In genomic region chr20:53919886-53920285, GRCh38 we compare ENCODE assay signal across 20 cellular contexts.
A peak's percentile ranks its signal among the peaks of the same experiment; 100 is the strongest.
DNase-seq lines count a peak whose midpoint lies in the region; ATAC-seq, FAIRE-seq and TF ChIP-seq lines count a peak whose summit lies in the region.
"Had no signal": no experiment of that assay in that cellular context is flagged by ENCODE, and none has a peak within 500 bp of the region (broad histone marks: within the 10 kb centered on the region; RNA-seq: fewer than 3 reads in every experiment).

No MANE protein-coding gene starts in this region.

- H3K36me3 ChIP-seq in K562 (ENCODE audit: control insufficient read depth, insufficient read depth, low read length) = no peaks in the 10 kb centered on the region
- no peaks in the 10 kb centered on the region for H3K36me3 ChIP-seq in neuronal stem cell (replicated peaks in 1 of 2; ENCODE audit: control insufficient read depth in 2 of 2, insufficient read depth in 2 of 2, low read length in 2 of 2)
- no peaks in the 10 kb centered on the region for H3K36me3 ChIP-seq in Karpas-422 (ENCODE audit: insufficient read depth, low read length)
- H3K36me3 ChIP-seq: MG63, Peyer's patch had no signal

- peak overlapping the region in 2 of 3 donors; percentile 34 to 79 for H3K27ac Mint-ChIP-seq in IgD-negative memory B cell
- H3K27ac Mint-ChIP-seq: CD8-positive, alpha-beta T cell had no signal

- BruUV-seq in K562 (replicated peaks; lab: Mats Ljungman, UMichigan) = no TSS peak

- no peak overlapping the region for H2BK15ac ChIP-seq in neuronal stem cell (ENCODE audit: low read length)

- TF ChIP-seq EP300 in K562 (IDR thresholded peaks at IDR 0.05; ENCODE audit: low read length) = no peak

- no peak overlapping the region for H3K4me2 ChIP-seq in K562 (ENCODE audit: insufficient read depth, low read length)
- H3K4me2 ChIP-seq in neuronal stem cell (ENCODE audit: insufficient read depth, low read length, poor library complexity, severe bottlenecking) = no peak overlapping the region
- H3K4me2 ChIP-seq in Karpas-422 (ENCODE audit: low read depth, low read length, poor library complexity, severe bottlenecking) = no peak overlapping the region
- H3K4me2 ChIP-seq: KMS-11 had no signal

- H3K79me1 ChIP-seq in neuronal stem cell (ENCODE audit: low read depth, low read length) = no peaks in the 10 kb centered on the region

- no peak for TF ChIP-seq CTCF in K562 (IDR thresholded peaks at IDR 0.05 in 2 of 3, conservative IDR thresholded peaks at IDR 0.05 in 1 of 3; ENCODE audit: insufficient read depth in 2 of 3, low read depth in 1 of 3, low read length in 3 of 3)

- H3K4ac ChIP-seq in neuronal stem cell (ENCODE audit: low read length) = no peak overlapping the region

- no peaks in the 10 kb centered on the region for H3K9me1 ChIP-seq in K562 (ENCODE audit: control insufficient read depth, insufficient read depth, low read length)

- H3K23ac ChIP-seq in neuronal stem cell (ENCODE audit: low read depth, low read length, poor library complexity) = no peak overlapping the region

- no peak for DNase-seq in K562 (ENCODE audit: extremely low read depth in 1 of 4, low spot score in 3 of 4)
- DNase-seq in neuronal stem cell (ENCODE audit: low spot score) = no peak
- DNase-seq in Karpas-422 = no peak
- DNase-seq: AML-193; CD8-positive, alpha-beta T cell; HCEC 1CT; MG63; NCI-H1092 treated with DMSO at 0.1 percent for 48 hours; NCI-H187; NCI-H748 treated with DMSO at 0.1 percent for 48 hours; Right ventricle myocardium superior had no signal

- H3K79me2 ChIP-seq in K562 (ENCODE audit: control insufficient read depth, insufficient read depth, low read length) = no peaks in the 10 kb centered on the region
- H3K79me2 ChIP-seq in Karpas-422 (ENCODE audit: low read length) = no peaks in the 10 kb centered on the region

- 86% methylated on average over 10 of the region's 10 CpGs for WGBS in K562 (ENCODE audit: insufficient coverage, low coverage, missing lambda C conversion rate)
- WGBS in neuronal stem cell (ENCODE audit: extremely low coverage in 2 of 2, insufficient read length in 2 of 2, insufficient replicate concordance in 1 of 2), 2 donors = no CpG with 5 or more reads among the region's 10 CpGs

- H4K91ac ChIP-seq in neuronal stem cell (ENCODE audit: low read depth, low read length, poor library complexity) = no peak overlapping the region

- no peak overlapping the region for H3K14ac ChIP-seq in neuronal stem cell (ENCODE audit: low read length)

- no peaks in the 10 kb centered on the region for H3K9me3 ChIP-seq in K562 (replicated peaks; ENCODE audit: control insufficient read depth, insufficient read depth, low read depth, low read length)
- peaks cover 0 to 2% of the 10 kb centered on the region in 2 donors for H3K9me3 ChIP-seq in neuronal stem cell (replicated peaks in 1 of 2; ENCODE audit: control insufficient read depth in 2 of 2, insufficient read depth in 1 of 2, low read depth in 1 of 2, low read length in 2 of 2)
- H3K9me3 ChIP-seq in Karpas-422 (ENCODE audit: low read length) = no peaks in the 10 kb centered on the region
- H3K9me3 ChIP-seq: MG63, Peyer's patch had no signal

- H4K20me1 ChIP-seq in K562 (replicated peaks; ENCODE audit: control insufficient read depth, insufficient read depth, low read length) = no peaks in the 10 kb centered on the region
- H4K20me1 ChIP-seq in Karpas-422 (ENCODE audit: insufficient read depth, low read depth, low read length) = no peaks in the 10 kb centered on the region

- H3K4me1 Mint-ChIP-seq in IgD-negative memory B cell = peaks cover 39 to 51% (median 50%) of the 10 kb centered on the region in 3 donors

- H3K9me3 Mint-ChIP-seq in IgD-negative memory B cell = no peaks in the 10 kb centered on the region
- H3K9me3 Mint-ChIP-seq: CD8-positive, alpha-beta T cell had no signal

- H4K8ac ChIP-seq in neuronal stem cell (ENCODE audit: low read depth, low read length) = no peak overlapping the region

- no peak overlapping the region for H2AK5ac ChIP-seq in neuronal stem cell (ENCODE audit: low read depth, low read length)

- no peak overlapping the region for H3K4me3 Mint-ChIP-seq in IgD-negative memory B cell
- H3K4me3 Mint-ChIP-seq: CD8-positive, alpha-beta T cell had no signal

- H3K27me3 ChIP-seq in K562 (ENCODE audit: control insufficient read depth in 2 of 2, insufficient read depth in 2 of 2, low read length in 2 of 2) (no peaks in the 10 kb centered on the region), neuronal stem cell (ENCODE audit: control insufficient read depth in 3 of 3, insufficient read depth in 3 of 3, low read depth in 1 of 3, low read length in 3 of 3) (no peaks in the 10 kb centered on the region), Karpas-422 (ENCODE audit: low read length) (no peaks in the 10 kb centered on the region)
- H3K27me3 ChIP-seq: MG63, Peyer's patch had no signal

- intact Hi-C loops in K562 (cut with micrococcal nuclease) = loop anchor here (5.0 kb wide), 3 partner anchors 48 to 328 kb away; partner anchors contain the start of gene ZNF217

- H2BK5ac ChIP-seq in neuronal stem cell (ENCODE audit: low read length) = no peak overlapping the region

- H3K18ac ChIP-seq in neuronal stem cell (ENCODE audit: low read length) = no peak overlapping the region

- H2BK120ac ChIP-seq in neuronal stem cell (ENCODE audit: low read depth, low read length) = no peak overlapping the region

- POLR2A ChIA-PET in K562 (lab: Yijun Ruan, JAX) = interaction anchor here (0.6 to 1.9 kb wide), 3 partner anchors 11 to 279 kb away, joined by 3 to 6 read pairs (median 4); no protein-coding TSS in a partner anchor

- CTCF ChIA-PET in K562 (lab: Yijun Ruan, JAX; ENCODE audit: low intra/inter-chr PET ratio) = no interaction called here

- TF ChIP-seq POLR2A in K562 (conservative IDR thresholded peaks at IDR 0.05) = no peak

- no peak overlapping the region for H2BK12ac ChIP-seq in neuronal stem cell (ENCODE audit: low read length)

- H3K9ac ChIP-seq in K562 (ENCODE audit: insufficient read depth in 1 of 2, low read depth in 2 of 2, low read length in 2 of 2) (no peak overlapping the region), neuronal stem cell (ENCODE audit: low read depth, low read length, poor library complexity) (no peak overlapping the region), Karpas-422 (ENCODE audit: low read length) (no peak overlapping the region)
- H3K9ac ChIP-seq: KMS-11 had no signal

- no peak for TF ChIP-seq RAD21 in K562 (CRISPR knock-in tag; conservative IDR thresholded peaks at IDR 0.05 in 1 of 2, IDR thresholded peaks at IDR 0.05 in 1 of 2)

- H3K4me3 ChIP-seq in K562 (no peak overlapping the region), neuronal stem cell (ENCODE audit: low read length in 2 of 2) (no peak overlapping the region), Karpas-422 (ENCODE audit: low read length) (no peak overlapping the region)
- H3K4me3 ChIP-seq: MG63, Peyer's patch had no signal

- no peaks in the 10 kb centered on the region for H3K36me3 Mint-ChIP-seq in IgD-negative memory B cell
- H3K36me3 Mint-ChIP-seq: CD8-positive, alpha-beta T cell had no signal

- H2AFZ ChIP-seq in K562 (ENCODE audit: low read depth, low read length) (peak overlapping the region; percentile 42), neuronal stem cell (ENCODE audit: low read length) (peak overlapping the region; percentile 27), Karpas-422 (ENCODE audit: low read length) (no peak overlapping the region)

- no peak for ATAC-seq in K562
- no peak for ATAC-seq in GM19455 (IDR thresholded peaks at IDR 0.05; ENCODE audit: unreplicated experiment)
- ATAC-seq in activated CD4-positive, CD25-positive, alpha-beta regulatory T cell treated with anti-CD3 and anti-CD28 coated beads, Interleukin-2, amount 50 U/mL, for 24 hours = no peak
- no peak for ATAC-seq in HG03175 (IDR thresholded peaks at IDR 0.05; ENCODE audit: unreplicated experiment)
- ATAC-seq: CD8-positive, alpha-beta T cell; SK-N-SH treated with all-trans-retinoic acid at 6 μM for 48 hours had no signal

- FAIRE-seq in G401.6 (lab: Jason Lieb, UNC) (peak; percentile 75), K562 (lab: Jason Lieb, UNC) (no peak)
- FAIRE-seq: D721Med had no signal

- H3K27ac ChIP-seq in K562 (ENCODE audit: extremely low read depth, low read depth, low read length) = no peak overlapping the region
- no peak overlapping the region for H3K27ac ChIP-seq in neuronal stem cell (replicated peaks; ENCODE audit: low read length)
- no peak overlapping the region for H3K27ac ChIP-seq in Karpas-422 (ENCODE audit: low read length)
- H3K27ac ChIP-seq: KMS-11 had no signal

- peaks cover 14 to 25% of the 10 kb centered on the region in 2 experiments; a peak in 3 of 5 replicates for H3K4me1 ChIP-seq in K562 (replicated peaks in 1 of 2; ENCODE audit: control insufficient read depth in 2 of 2, insufficient read depth in 2 of 2, low read length in 2 of 2)
- peaks cover 16 to 20% of the 10 kb centered on the region in 2 donors for H3K4me1 ChIP-seq in neuronal stem cell (ENCODE audit: control insufficient read depth in 2 of 2, insufficient read depth in 1 of 2, low read depth in 1 of 2, low read length in 2 of 2)
- H3K4me1 ChIP-seq in Karpas-422 (ENCODE audit: low read length) = peaks cover 27% of the 10 kb centered on the region

- in situ Hi-C loops in K562 (cut with MboI) = no loop called here

- no peaks in the 10 kb centered on the region for H3K27me3 Mint-ChIP-seq in IgD-negative memory B cell

- H3K9me2 ChIP-seq in Karpas-422 (replicated peaks; ENCODE audit: insufficient read depth, low read length) = no peaks in the 10 kb centered on the region

TF ChIP-seq in K562, 482 proteins besides CTCF, POLR2A, EP300 and RAD21 (continues in another document):
- no peak for TF ChIP-seq KLF6 (CRISPR knock-in tag; IDR thresholded peaks at IDR 0.05; ENCODE audit: borderline replicate concordance)
- no peak for TF ChIP-seq SIX5 (IDR thresholded peaks at IDR 0.05; ENCODE audit: borderline replicate concordance in 1 of 2, insufficient read depth in 1 of 2, low read depth in 1 of 2, low read length in 2 of 2)
- no peak for TF ChIP-seq RBM39 (optimal IDR thresholded peaks at IDR 0.05; ENCODE audit: low read depth, low read length)
